In the genomic region with DNA sequence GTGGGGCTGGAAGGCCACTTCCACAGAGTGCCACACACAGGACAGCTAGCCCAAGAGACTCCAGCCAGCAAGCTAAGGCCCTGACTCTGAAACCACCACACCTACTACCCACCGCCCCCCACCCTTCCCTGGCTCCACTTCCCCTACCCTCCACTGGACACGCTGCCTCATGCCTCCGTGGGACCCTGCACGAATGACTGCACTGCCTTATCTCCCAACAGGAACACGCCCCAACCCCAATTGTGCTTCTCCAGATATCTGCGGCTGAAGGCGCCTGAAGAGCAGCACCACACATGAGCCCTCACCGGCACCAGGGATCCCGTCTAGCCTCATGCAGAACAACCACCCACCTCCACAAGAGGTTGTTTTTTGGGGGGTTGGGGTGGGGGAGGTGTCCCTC, we compare ENCODE assay signal across 1 cellular context.
A peak's percentile ranks its signal among the peaks of the same experiment; 100 is the strongest.
TF ChIP-seq lines count a peak whose summit lies in the region.

No MANE protein-coding gene starts in this region.

TF ChIP-seq in K562, 482 proteins besides CTCF, POLR2A, EP300 and RAD21 (continued from another document):
- TF ChIP-seq ZNF740 (CRISPR knock-in tag; IDR thresholded peaks at IDR 0.05) = no peak
- no peak for TF ChIP-seq ZNF740 (tag; IDR thresholded peaks at IDR 0.05)
- 0 out of 2 replicates have a peak, but pooled peaks have one; percentile 9 for TF ChIP-seq TCF3 (CRISPR knock-in tag; IDR thresholded peaks at IDR 0.05)
- peak; percentile 12 for TF ChIP-seq KDM5B (IDR thresholded peaks at IDR 0.05; ENCODE audit: insufficient replicate concordance, low read depth, low read length)
- no peak for TF ChIP-seq SMARCA5 (IDR thresholded peaks at IDR 0.05)
- 0 out of 2 replicates have a peak, but pooled peaks have one; percentile 11 for TF ChIP-seq TOE1 (IDR thresholded peaks at IDR 0.05; ENCODE audit: borderline replicate concordance)
- TF ChIP-seq TOE1 (CRISPR knock-in tag; IDR thresholded peaks at IDR 0.05; ENCODE audit: borderline replicate concordance, low read depth) = no peak
- TF ChIP-seq NFATC3 (IDR thresholded peaks at IDR 0.05) = no peak
